In the genomic region with DNA sequence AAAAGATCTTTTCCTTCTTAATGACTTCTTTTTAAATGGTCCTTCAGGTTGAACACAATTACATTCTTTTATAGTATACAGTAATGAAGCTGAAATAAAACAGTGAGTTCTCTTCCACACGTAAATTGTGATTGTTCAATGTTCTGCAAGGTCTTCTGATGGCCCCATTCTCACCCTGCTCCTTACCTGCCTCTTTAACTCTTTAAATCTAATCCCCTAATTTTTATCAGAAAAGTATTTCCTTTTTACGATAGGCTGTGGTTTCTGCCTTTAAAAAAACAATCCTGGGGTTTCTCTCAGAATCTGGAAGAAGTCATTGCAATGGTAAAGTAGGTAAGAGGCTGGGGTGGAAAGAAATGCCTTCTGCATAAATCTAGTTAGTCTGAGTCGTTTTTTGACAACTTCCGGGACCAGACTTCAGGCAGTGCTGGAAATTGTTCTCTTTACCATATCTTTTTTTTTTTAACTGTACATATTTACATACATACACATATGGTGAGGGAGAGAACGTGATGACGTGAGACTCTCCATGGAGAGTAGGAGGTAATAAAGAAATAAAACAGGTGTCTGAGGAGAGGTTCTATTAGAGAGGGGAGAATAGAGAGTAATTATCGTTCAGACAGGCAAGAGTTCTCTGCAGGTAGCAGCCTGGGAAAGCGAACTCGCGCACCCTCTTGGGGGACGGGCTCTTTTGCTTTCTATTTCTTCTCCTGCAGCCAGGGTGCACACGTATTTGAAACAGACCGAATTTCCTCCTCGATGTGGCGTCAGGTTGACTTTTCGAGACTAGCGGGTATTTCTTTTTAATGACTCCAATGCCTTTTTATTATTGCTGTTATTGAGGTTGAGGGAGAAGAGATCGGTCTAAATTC, we compare ENCODE assay signal across 8 cellular contexts. TPM values are rescaled to one million over a fixed set of nuclear protein-coding genes. Genes with fewer than 3 reads are reported as not detected.
DNase-seq lines count a peak whose midpoint lies in the region; ATAC-seq lines count a peak whose summit lies in the region.

Gene SIDT1 (plus strand): TSS at position 730 of the 872 bp plus-strand sequence. CDS start 467 bp downstream, outside the sequence.

- ATAC-seq in GM21423 (IDR thresholded peaks at IDR 0.05; ENCODE audit: unreplicated experiment), result peak; percentile 63

- intact Hi-C loops in T-helper 1 cell treated with Interleukin-12 subunit alpha and Interleukin-12 subunit beta and Interleukin-4 antibody, amounts not matched to agents 30 ng/mL and 1 ng/mL, for 36 hours (cut with micrococcal nuclease), result loop anchor here (1.0 to 10.0 kb wide), 14 partner anchors 9 to 1990 kb away; partner anchors contain the start of genes BTLA, C3orf52, CD96 and NAA50

- peak; percentile 7 for DNase-seq in DMS53 treated with DMSO at 0.1 percent for 48 hours (lab: John Stamatoyannopoulos, UW; ENCODE audit: unreplicated experiment)
- peak; percentile 41 for DNase-seq in HuH-7.5 (ENCODE audit: low spot score)
- DNase-seq in astrocyte of the hippocampus (ENCODE audit: low read depth, low spot score), result peak; percentile 35
- DNase-seq in inferior parietal cortex (ENCODE audit: extremely low spot score), result peak; percentile 35
- DNase-seq in stimulated activated CD4-positive, alpha-beta T cell treated with anti-CD3 and anti-CD28 coated beads, Interleukin-15, amount 100 ng/mL, for 48 hours (ENCODE audit: low read depth in 2 of 2), result peak; percentile 49 to 52
- no peak for DNase-seq in cortex of kidney (lab: John Stamatoyannopoulos, UW)

RNA-seq across cellular contexts. Expression of gene SIDT1, which starts in this region (rescaled TPM):
- 28.2 and 29.9 TPM in 2 replicates for total RNA-seq in T-helper 1 cell treated with Interleukin-12 subunit alpha and Interleukin-12 subunit beta and Interleukin-4 antibody, amounts not matched to agents 30 ng/mL and 1 ng/mL, for 36 hours
